Comparison of ENCODE assay signal across 6 cellular contexts in the genomic region with DNA sequence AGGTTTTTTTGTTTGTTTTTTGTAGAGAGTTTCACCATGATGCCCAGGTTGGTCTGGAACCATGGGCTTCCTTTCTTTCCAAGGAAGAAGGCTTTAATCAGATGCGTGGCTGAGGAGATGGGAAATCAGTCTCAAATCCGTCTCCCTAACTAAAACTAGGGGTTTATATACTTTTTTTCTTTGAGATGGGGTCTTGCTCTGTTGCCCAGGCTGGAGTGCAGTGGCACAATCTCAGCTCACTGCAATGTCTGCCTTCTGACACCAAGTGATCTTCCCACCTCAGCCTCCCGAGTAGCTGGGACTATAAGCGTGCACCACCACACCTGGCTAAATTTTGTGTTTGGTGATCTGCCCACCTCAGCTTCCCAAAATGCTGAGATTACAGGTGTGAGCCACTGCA. TPM values are rescaled to one million over a fixed set of nuclear protein-coding genes. Genes with fewer than 3 reads are reported as not detected.
"Had no signal": no experiment of that assay in that cellular context is flagged by ENCODE, and none has a peak within 500 bp of the region (broad histone marks: within the 10 kb centered on the region; RNA-seq: fewer than 3 reads in every experiment).

No MANE protein-coding gene starts in this region.

RNA-seq across cellular contexts. Expression of gene MEIS3, which starts 34.8 kb away (rescaled TPM):
- total RNA-seq: dermis blood vessel endothelial cell had no signal
- polyA plus RNA-seq: endothelial cell of umbilical vein had no signal

RNA-seq across cellular contexts. Expression of gene C5AR2, which starts 52.6 kb away (rescaled TPM):
- total RNA-seq: endodermal cell, endothelial cell of umbilical vein, epithelial cell of proximal tubule, fibroblast of villous mesenchyme, foreskin keratinocyte had no signal
- polyA plus RNA-seq: endothelial cell of umbilical vein, foreskin keratinocyte had no signal
